ENCODE assay signal across 14 cellular contexts in the genomic region with DNA sequence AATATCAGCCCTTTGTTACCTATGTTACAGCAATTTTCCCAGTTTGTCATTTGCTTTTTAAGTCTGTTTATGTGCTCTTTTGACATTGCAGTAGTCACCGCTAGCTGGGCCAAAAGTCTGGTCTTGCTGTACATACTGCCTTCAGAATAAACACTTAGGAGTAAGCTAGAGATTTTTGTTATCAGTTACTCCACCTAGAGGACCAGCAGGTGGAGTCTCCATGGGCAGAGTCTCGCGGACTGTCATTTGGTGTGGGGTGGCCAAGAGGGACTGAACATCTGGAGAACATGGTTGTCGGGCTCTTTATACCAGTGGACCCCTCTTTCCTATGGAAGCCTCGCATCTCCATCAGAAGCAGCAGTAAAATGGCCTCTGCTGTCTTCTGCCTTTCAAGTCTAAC. TPM values are rescaled to one million over a fixed set of nuclear protein-coding genes. Genes with fewer than 3 reads are reported as not detected.
DNase-seq lines count a peak whose midpoint lies in the region; ATAC-seq, FAIRE-seq and TF ChIP-seq lines count a peak whose summit lies in the region.
"Had no signal": no experiment of that assay in that cellular context is flagged by ENCODE, and none has a peak within 500 bp of the region (broad histone marks: within the 10 kb centered on the region; RNA-seq: fewer than 3 reads in every experiment).

No MANE protein-coding gene starts in this region.

- no peaks in the 10 kb centered on the region for H4K20me1 ChIP-seq in K562 (replicated peaks; ENCODE audit: control insufficient read depth, insufficient read depth, low read length)

- DNase-seq in CD8-positive, alpha-beta T cell = no peak
- DNase-seq in K562 (ENCODE audit: extremely low read depth in 1 of 4, low spot score in 3 of 4) (peak in 1 of 4 experiments; percentile 54), neural crest cell (ENCODE audit: low read depth, low spot score) (no peak), AG08395 (ENCODE audit: low spot score) (no peak), H7 (no peak)
- DNase-seq: activated naive CD8-positive, alpha-beta T cell treated with anti-CD3 and anti-CD28 coated beads, Interleukin-2, amount 10 ng/mL, durations not matched to agents 7 days and 5 days; cortex of kidney; DMS79 treated with DMSO at 0.1 percent for 48 hours; NCI-H2171; SHP77 treated with DMSO at 0.1 percent for 48 hours had no signal

- H3K4me2 ChIP-seq in K562 (ENCODE audit: insufficient read depth, low read length) = no peak overlapping the region; the same call in 1 of the 2 replicates

- no peak overlapping the region for H3K4me3 Mint-ChIP-seq in CD8-positive, alpha-beta T cell
- H3K4me3 Mint-ChIP-seq in neural crest cell = peak overlapping the region; percentile 59
- H3K4me3 Mint-ChIP-seq: activated naive CD8-positive, alpha-beta T cell treated with anti-CD3 and anti-CD28 coated beads, Interleukin-2, amount 10 ng/mL, durations not matched to agents 7 days and 5 days; memory B cell had no signal

- H3K36me3 Mint-ChIP-seq in CD8-positive, alpha-beta T cell = peaks cover 8% of the 10 kb centered on the region
- no peaks in the 10 kb centered on the region for H3K36me3 Mint-ChIP-seq in neural crest cell (ENCODE audit: low read depth)

- 53% methylated on average over 5 of the region's 5 CpGs for WGBS in K562 (ENCODE audit: insufficient coverage, low coverage, missing lambda C conversion rate)

- H3K9me1 ChIP-seq in K562 (ENCODE audit: control insufficient read depth, insufficient read depth, low read length) = no peaks in the 10 kb centered on the region

- no peak overlapping the region for H3K27ac ChIP-seq in CD8-positive, alpha-beta T cell (ENCODE audit: low read depth, low read length)
- no peak overlapping the region for H3K27ac ChIP-seq in K562 (ENCODE audit: extremely low read depth, low read depth, low read length)

- peak overlapping the region; percentile 26; the same call in 1 of the 2 replicates for H2AFZ ChIP-seq in K562 (ENCODE audit: low read depth, low read length)

- no peaks in the 10 kb centered on the region for H3K27me3 Mint-ChIP-seq in CD8-positive, alpha-beta T cell (ENCODE audit: low read depth)
- no peaks in the 10 kb centered on the region for H3K27me3 Mint-ChIP-seq in neural crest cell (ENCODE audit: low read depth)
- H3K27me3 Mint-ChIP-seq: activated naive CD8-positive, alpha-beta T cell treated with anti-CD3 and anti-CD28 coated beads, Interleukin-2, amount 10 ng/mL, durations not matched to agents 7 days and 5 days had no signal

- H3K27ac Mint-ChIP-seq in CD8-positive, alpha-beta T cell = peak overlapping the region; percentile 68
- no peak overlapping the region for H3K27ac Mint-ChIP-seq in neural crest cell (ENCODE audit: unreplicated experiment)
- H3K27ac Mint-ChIP-seq: activated naive CD8-positive, alpha-beta T cell treated with anti-CD3 and anti-CD28 coated beads, Interleukin-2, amount 10 ng/mL, durations not matched to agents 7 days and 5 days; memory B cell had no signal

- H3K9ac ChIP-seq in K562 (ENCODE audit: insufficient read depth in 1 of 2, low read depth in 2 of 2, low read length in 2 of 2) = no peak overlapping the region

- TF ChIP-seq POLR2A in K562 (conservative IDR thresholded peaks at IDR 0.05) = no peak

- intact Hi-C loops in CD8-positive, alpha-beta T cell (cut with DNase I, micrococcal nuclease) = loop anchor here in 1 of 2 experiments (2.0 to 10.0 kb wide), 3 partner anchors 29 to 521 kb away; partner anchors contain the start of gene MAPK9
- intact Hi-C loops in K562 (cut with micrococcal nuclease) = no loop called here

- CTCF ChIA-PET in CD8-positive, alpha-beta T cell (lab: Charles Lee) = interaction anchor here (0.7 to 5.9 kb wide), 8 partner anchors 10 to 370 kb away, joined by 3 to 35 read pairs (median 3); no protein-coding TSS in a partner anchor
- CTCF ChIA-PET in K562 (lab: Yijun Ruan, JAX; ENCODE audit: low intra/inter-chr PET ratio) = interaction anchor here (1.1 kb wide), 1 partner anchor 47 kb away, joined by 3 read pairs; the partner anchor contains the start of gene ZFP62

- ATAC-seq in CD8-positive, alpha-beta T cell = no peak
- ATAC-seq in K562 (no peak), GM18867 (IDR thresholded peaks at IDR 0.05; ENCODE audit: unreplicated experiment) (no peak)

- H3K4me1 Mint-ChIP-seq in CD8-positive, alpha-beta T cell (ENCODE audit: low read depth) = peaks cover 61% of the 10 kb centered on the region
- peaks cover 57% of the 10 kb centered on the region for H3K4me1 Mint-ChIP-seq in neural crest cell

- POLR2A ChIA-PET in CD8-positive, alpha-beta T cell (lab: Charles Lee) = interaction anchor here (1.0 to 8.8 kb wide), 2 partner anchors 10 to 18 kb away, joined by 4 to 134 read pairs; no protein-coding TSS in a partner anchor
- POLR2A ChIA-PET in K562 (lab: Yijun Ruan, JAX) = interaction anchor here (0.6 to 1.4 kb wide), 3 partner anchors 10 to 17 kb away, joined by 3 to 7 read pairs (median 3); no protein-coding TSS in a partner anchor

- peak in 1 of 2 experiments; percentile 37; a peak in 2 of 4 replicates for TF ChIP-seq RAD21 in K562 (CRISPR knock-in tag; conservative IDR thresholded peaks at IDR 0.05 in 1 of 2, IDR thresholded peaks at IDR 0.05 in 1 of 2)

- H3K79me2 ChIP-seq in K562 (ENCODE audit: control insufficient read depth, insufficient read depth, low read length) = peaks cover 29% of the 10 kb centered on the region

- H3K36me3 ChIP-seq in CD8-positive, alpha-beta T cell (ENCODE audit: insufficient read depth, low read length) = no peaks in the 10 kb centered on the region
- H3K36me3 ChIP-seq in K562 (ENCODE audit: control insufficient read depth, insufficient read depth, low read length) = peaks cover 1% of the 10 kb centered on the region; the same call in 1 of the 3 replicates
- no peaks in the 10 kb centered on the region; the same call in 1 of the 2 replicates for H3K36me3 ChIP-seq in H7 (replicated peaks; ENCODE audit: control insufficient read depth, insufficient read depth, low read length)

- no peak overlapping the region for H3K4me3 ChIP-seq in CD8-positive, alpha-beta T cell (ENCODE audit: low read depth, low read length)
- no peak overlapping the region for H3K4me3 ChIP-seq in GM12875 (ENCODE audit: low read depth, low read length)
- no peak overlapping the region for H3K4me3 ChIP-seq in K562
- H3K4me3 ChIP-seq in H7 (ENCODE audit: insufficient read depth, low read depth, low read length) = no peak overlapping the region

- no peaks in the 10 kb centered on the region for H3K9me3 ChIP-seq in CD8-positive, alpha-beta T cell (ENCODE audit: low read length)
- H3K9me3 ChIP-seq in K562 (replicated peaks; ENCODE audit: control insufficient read depth, insufficient read depth, low read depth, low read length) = no peaks in the 10 kb centered on the region

- in situ Hi-C loops in K562 (cut with MboI) = no loop called here

- FAIRE-seq in K562 (lab: Jason Lieb, UNC) = peak; percentile 90
- FAIRE-seq: urothelium cell line had no signal

- peaks cover 36% of the 10 kb centered on the region for H3K4me1 ChIP-seq in CD8-positive, alpha-beta T cell (ENCODE audit: insufficient read depth, low read length)
- H3K4me1 ChIP-seq in K562 (replicated peaks in 1 of 2; ENCODE audit: control insufficient read depth in 2 of 2, insufficient read depth in 2 of 2, low read length in 2 of 2) = peaks cover 39 to 50% of the 10 kb centered on the region in 2 experiments

- no peak for TF ChIP-seq EP300 in K562 (IDR thresholded peaks at IDR 0.05; ENCODE audit: low read length)

- no peaks in the 10 kb centered on the region for H3K27me3 ChIP-seq in CD8-positive, alpha-beta T cell (ENCODE audit: insufficient read depth, low read length)
- H3K27me3 ChIP-seq in K562 (ENCODE audit: control insufficient read depth in 2 of 2, insufficient read depth in 2 of 2, low read length in 2 of 2) (no peaks in the 10 kb centered on the region), H7 (ENCODE audit: control insufficient read depth, insufficient read depth, low read length) (no peaks in the 10 kb centered on the region)

- BruUV-seq in K562 (replicated peaks; lab: Mats Ljungman, UMichigan) = no TSS peak

- no peaks in the 10 kb centered on the region for H3K9me3 Mint-ChIP-seq in CD8-positive, alpha-beta T cell
- H3K9me3 Mint-ChIP-seq in neural crest cell = no peaks in the 10 kb centered on the region
- H3K9me3 Mint-ChIP-seq: activated naive CD8-positive, alpha-beta T cell treated with anti-CD3 and anti-CD28 coated beads, Interleukin-2, amount 10 ng/mL, durations not matched to agents 7 days and 5 days; memory B cell had no signal

- no peak for TF ChIP-seq CTCF in CD8-positive, alpha-beta T cell (IDR thresholded peaks at IDR 0.05)
- peak; percentile 39; the same call in 1 of the 2 replicates for TF ChIP-seq CTCF in GM12875 (IDR thresholded peaks at IDR 0.05; ENCODE audit: borderline replicate concordance, insufficient read depth, low read depth, low read length)
- peak; percentile 40 to 58 (median 51); a peak in 5 of 6 replicates for TF ChIP-seq CTCF in K562 (IDR thresholded peaks at IDR 0.05 in 2 of 3, conservative IDR thresholded peaks at IDR 0.05 in 1 of 3; ENCODE audit: insufficient read depth in 2 of 3, low read depth in 1 of 3, low read length in 3 of 3)
- TF ChIP-seq CTCF in neural crest cell (conservative IDR thresholded peaks at IDR 0.05) = no peak

RNA-seq across cellular contexts. Expression of gene MGAT1, which starts 10.8 kb away (rescaled TPM):
- 10 to 100 TPM; 43.5 to 47.5 TPM for total RNA-seq in CD8-positive, alpha-beta T cell
- total RNA-seq in K562 (2011; cell fraction: chromatin; rRNA removed; ENCODE audit: low replicate concordance) = 73.7 and 86.6 TPM in 2 replicates
- total RNA-seq in K562 (2011; cell fraction: nucleolus; rRNA removed) = 95.9 and 106 TPM in 2 replicates
- 91.3 and 109 TPM in 2 replicates for total RNA-seq in K562 (2011; cell fraction: nucleoplasm; rRNA removed)
- 56.1 and 59.2 TPM in 2 replicates for total RNA-seq in K562 (2014; rRNA removed)
- total RNA-seq in K562 (2014; rRNA removed; fragmentation: Illumina TruSeq; extraction: Trizol) = 34.4 and 37.9 TPM in 2 replicates
- total RNA-seq in K562 (2015; rRNA removed; fragmentation: Illumina TruSeq; extraction: Trizol) = 49.0 and 50.9 TPM in 2 replicates
- 71.7 and 82.7 TPM in 2 replicates for total RNA-seq in K562 (2021)
- polyA plus RNA-seq in K562 (2011; rRNA removed) = 42.9 and 52.4 TPM in 2 replicates
- polyA plus RNA-seq in K562 (2011; cell fraction: cytosol; rRNA removed) = 63.9 and 119 TPM in 2 replicates
- polyA plus RNA-seq in K562 (2011; cell fraction: nucleus; rRNA removed) = 59.1 and 67.4 TPM in 2 replicates
- 75.0 and 92.9 TPM in 2 replicates for polyA plus RNA-seq in K562 (2012)
- polyA plus RNA-seq in K562 (2014; fragmentation: Illumina TruSeq; extraction: Trizol) = 44.5 and 50.6 TPM in 2 replicates
- 1 to 10 TPM; 3.9 to 5.1 TPM for polyA plus RNA-seq in K562 (2014; fragmentation: Nextera tagmentation; extraction: Ambion mirVana)
- 64.2 and 72.6 TPM in 2 replicates for polyA plus RNA-seq in K562 (2014; rRNA removed)
- polyA minus RNA-seq in K562 (2011; rRNA and poly(A)+ RNA removed) = 36.0 and 42.1 TPM in 2 replicates
- polyA minus RNA-seq in K562 (2011; cell fraction: cytosol; rRNA and poly(A)+ RNA removed) = 40.6 and 47.7 TPM in 2 replicates
- polyA minus RNA-seq in K562 (2011; cell fraction: nucleus; rRNA and poly(A)+ RNA removed) = 18.3 and 30.5 TPM in 2 replicates
- 57.0 and 57.1 TPM in 2 replicates for total RNA-seq in neural crest cell
- total RNA-seq in H7 (2014; rRNA removed; shearing (Covaris generic)) = 76.1 and 77.8 TPM in 2 replicates

RNA-seq across cellular contexts. Expression of gene ZFP62, which starts 47.7 kb away (rescaled TPM):
- total RNA-seq in CD8-positive, alpha-beta T cell = 10 to 100 TPM; 13.7 to 13.9 TPM
- total RNA-seq in K562 (2011; cell fraction: chromatin; rRNA removed; ENCODE audit: low replicate concordance) = 20.6 and 74.4 TPM in 2 replicates
- total RNA-seq in K562 (2011; cell fraction: nucleolus; rRNA removed) = 10.7 and 15.1 TPM in 2 replicates
- total RNA-seq in K562 (2011; cell fraction: nucleoplasm; rRNA removed) = 20.2 and 22.8 TPM in 2 replicates
- total RNA-seq in K562 (2014; rRNA removed) (18.9 and 22.2 TPM in 2 replicates), K562 (2014; rRNA removed; fragmentation: Illumina TruSeq; extraction: Trizol) (32.8 and 33.9 TPM in 2 replicates), K562 (2015; rRNA removed; fragmentation: Illumina TruSeq; extraction: Trizol) (25.8 and 28.8 TPM in 2 replicates), K562 (2021) (22.9 and 24.0 TPM in 2 replicates), neural crest cell (41.6 and 44.4 TPM in 2 replicates)
- polyA plus RNA-seq in K562 (2011; rRNA removed) (37.5 and 38.6 TPM in 2 replicates), K562 (2014; fragmentation: Illumina TruSeq; extraction: Trizol) (21.6 and 25.0 TPM in 2 replicates), K562 (2014; fragmentation: Nextera tagmentation; extraction: Ambion mirVana) (10 to 100 TPM; 12.2 to 18.1 TPM), K562 (2014; rRNA removed) (19.2 and 32.9 TPM in 2 replicates)
- polyA plus RNA-seq in K562 (2011; cell fraction: cytosol; rRNA removed) = 4.0 and 9.8 TPM in 2 replicates
- 41.6 and 58.9 TPM in 2 replicates for polyA plus RNA-seq in K562 (2011; cell fraction: nucleus; rRNA removed)
- polyA plus RNA-seq in K562 (2012) = 22.2 and 23.9 TPM in 2 replicates
- polyA minus RNA-seq in K562 (2011; rRNA and poly(A)+ RNA removed) = 45.8 and 63.5 TPM in 2 replicates
- polyA minus RNA-seq in K562 (2011; cell fraction: cytosol; rRNA and poly(A)+ RNA removed) = 13.9 and 14.1 TPM in 2 replicates
- polyA minus RNA-seq in K562 (2011; cell fraction: nucleus; rRNA and poly(A)+ RNA removed) = 17.5 and 36.4 TPM in 2 replicates
- total RNA-seq in H7 (2014; rRNA removed; shearing (Covaris generic)) = 20.6 and 31.1 TPM in 2 replicates

Comparison
In these comparisons a context has a peak if more than half of its experiments do, and no peak if none do; other contexts are left out.
1. CTCF ChIP-seq: peak in GM12875 (single experiment) and K562 (3 of 3); none in CD8-positive, alpha-beta T cell (single experiment) and neural crest cell (single experiment).